Comparison of ENCODE assay signal across 14 cellular contexts in genomic region chr6:112245511-112246203, GRCh38. TPM values are rescaled to one million over a fixed set of nuclear protein-coding genes. Genes with fewer than 3 reads are reported as not detected.
DNase-seq lines count a peak whose midpoint lies in the region; ATAC-seq and TF ChIP-seq lines count a peak whose summit lies in the region.
"Had no signal": no experiment of that assay in that cellular context is flagged by ENCODE, and none has a peak within 500 bp of the region (broad histone marks: within the 10 kb centered on the region; RNA-seq: fewer than 3 reads in every experiment).

No MANE protein-coding gene starts in this region.

- no peak for TF ChIP-seq CTCF in gastroesophageal sphincter (IDR thresholded peaks at IDR 0.05)
- TF ChIP-seq CTCF in dorsolateral prefrontal cortex (IDR thresholded peaks at IDR 0.05 in 54 of 56, conservative IDR thresholded peaks at IDR 0.05 in 2 of 56; ENCODE audit: low read depth in 1 of 56, partially characterized antibody in 56 of 56): no peak

- TF ChIP-seq EP300 in gastroesophageal sphincter (IDR thresholded peaks at IDR 0.05): no peak

- no peak overlapping the region for H3K9ac ChIP-seq in skeletal muscle tissue (ENCODE audit: low read depth in 1 of 3, low read length in 3 of 3)

- intact Hi-C loops in dorsolateral prefrontal cortex (cut with DNase I): no loop called here

- peak; percentile 46 for DNase-seq in EL
- DNase-seq in amniotic stem cell (lab: John Stamatoyannopoulos, UW): peak; percentile 15
- DNase-seq in dorsolateral prefrontal cortex: no peak
- DNase-seq in MV-4-11 (lab: John Stamatoyannopoulos, UW): no peak
- DNase-seq in activated CD8-positive, alpha-beta memory T cell treated with anti-CD3 and anti-CD28 coated beads for 24 hours: no peak
- DNase-seq in A172 (ENCODE audit: low spot score): no peak
- DNase-seq: activated CD4-positive, CD25-positive, alpha-beta regulatory T cell treated with anti-CD3 and anti-CD28 coated beads, Interleukin-2, amount 50 U/mL, for 72 hours; cerebellar nuclear complex; NCI-H446 treated with DMSO at 0.1 percent for 48 hours had no signal

- WGBS in gastroesophageal sphincter (ENCODE audit: low coverage in 1 of 2), 2 donors: 18 to 32% methylated on average over 5 of the region's 5 CpGs

- H3K27me3 ChIP-seq in gastroesophageal sphincter (no peaks in the 10 kb centered on the region), skeletal muscle tissue (ENCODE audit: control insufficient read depth in 3 of 3, insufficient read depth in 3 of 3, low read length in 3 of 3) (no peaks in the 10 kb centered on the region), dorsolateral prefrontal cortex (peaks cover 0 to 13% (median 0%) of the 10 kb centered on the region in 45 donors)

- ATAC-seq in gastroesophageal sphincter: peak; percentile 40

- H3K36me3 ChIP-seq in gastroesophageal sphincter (peaks cover 3 to 5% of the 10 kb centered on the region in 2 donors), skeletal muscle tissue (ENCODE audit: control insufficient read depth in 3 of 3, insufficient read depth in 3 of 3, low read length in 3 of 3) (peaks cover 0 to 2% (median 0%) of the 10 kb centered on the region in 3 donors)
- H3K36me3 ChIP-seq: prostate gland had no signal

- H3K4me1 ChIP-seq in gastroesophageal sphincter: peaks cover 48 to 97% (median 59%) of the 10 kb centered on the region in 3 donors
- peaks cover 3 to 21% (median 4%) of the 10 kb centered on the region in 3 donors for H3K4me1 ChIP-seq in skeletal muscle tissue (ENCODE audit: control insufficient read depth in 3 of 3, insufficient read depth in 3 of 3, low read length in 3 of 3)
- H3K4me1 ChIP-seq: prostate gland had no signal

- H3K4me3 ChIP-seq in gastroesophageal sphincter (no peak overlapping the region), skeletal muscle tissue (ENCODE audit: low read length in 3 of 3) (no peak overlapping the region), dorsolateral prefrontal cortex (no peak overlapping the region)
- H3K4me3 ChIP-seq: prostate gland had no signal

- peak overlapping the region; percentile 86 to 96 (median 95) for H3K27ac ChIP-seq in gastroesophageal sphincter
- H3K27ac ChIP-seq in skeletal muscle tissue (ENCODE audit: low read depth, low read length): peak overlapping the region; percentile 58
- H3K27ac ChIP-seq in dorsolateral prefrontal cortex: peak overlapping the region in 25 of 59 donors; percentile 0 to 61 (median 26)
- H3K27ac ChIP-seq: C4-2B had no signal

- TF ChIP-seq POLR2A in gastroesophageal sphincter (IDR thresholded peaks at IDR 0.05): no peak

- H3K9me3 ChIP-seq in gastroesophageal sphincter (no peaks in the 10 kb centered on the region), skeletal muscle tissue (ENCODE audit: control insufficient read depth in 3 of 3, low read length in 3 of 3) (no peaks in the 10 kb centered on the region)
- H3K9me3 ChIP-seq: prostate gland had no signal

RNA-seq across cellular contexts. Expression of gene LAMA4, which starts 8.7 kb away (rescaled TPM):
- total RNA-seq in gastroesophageal sphincter (100 to 1,000 TPM; 240 to 305 (median 265) TPM), skeletal muscle tissue (248 TPM), dorsolateral prefrontal cortex (10 to 100 TPM; 11.7 to 46.8 (median 26.5) TPM)
- total RNA-seq in A172 (2014; rRNA removed; shearing (Covaris generic)): 7.4 and 11.5 TPM in 2 replicates
- total RNA-seq: activated T-helper 1 cell treated with anti-CD3 and anti-CD28 coated beads, Interleukin-12 subunit alpha, Interleukin-12 subunit beta, Interleukin-2, Interleukin-4 antibody, amounts not matched to agents 30 ng/mL and 10 ng/mL and 1 ng/mL, durations not matched to agents 14 hours and 24 hours and 36 hours had no signal

Comparison
In these comparisons a context has a peak if more than half of its experiments do, and no peak if none do; other contexts are left out.
1. DNase-seq: peak in EL (single experiment) and amniotic stem cell (single experiment); none in dorsolateral prefrontal cortex (0 of 10), MV-4-11 (single experiment), activated CD8-positive, alpha-beta memory T cell treated with anti-CD3 and anti-CD28 coated beads for 24 hours (single experiment) and A172 (single experiment).